27 cellular contexts compared by ENCODE assay signal in genomic region chr7:152528612-152529011, GRCh38.
"Had no signal": no experiment of that assay in that cellular context is flagged by ENCODE, and none has a peak within 500 bp of the region (broad histone marks: within the 10 kb centered on the region; RNA-seq: fewer than 3 reads in every experiment).

No MANE protein-coding gene starts in this region.

- H3K4me3 ChIP-seq: left lung, lung, pancreas, prostate gland, skin epidermis, stomach, testis, thyroid gland, transverse colon, upper lobe of left lung, vagina had no signal

- H3K27ac ChIP-seq: left lung, pancreas, prostate gland, skin epidermis, stomach, testis, thyroid gland, transverse colon, upper lobe of left lung, vagina had no signal

- FAIRE-seq: keratinocyte, pancreas had no signal

- H3K4me1 ChIP-seq: left lung, pancreas, prostate gland, testis, thyroid gland, transverse colon, upper lobe of left lung had no signal

- H3K36me3 ChIP-seq: left lung, pancreas, prostate gland, stomach, thyroid gland, transverse colon, upper lobe of left lung, vagina had no signal

- H3K9me3 ChIP-seq: pancreas, prostate gland, stomach, testis, thyroid gland, transverse colon, upper lobe of left lung, vagina had no signal

- ATAC-seq: left colon; left lung; naive thymus-derived CD4-positive, alpha-beta T cell; natural killer cell treated with Interleukin-12 subunit alpha and Interleukin-12 subunit beta and Interleukin-15 and Interleukin-18, amount 100 ng/mL, for 72 hours; right cardiac atrium; sciatic nerve; stimulated activated naive B cell treated with anti-CD40 and anti-IgM and Interleukin-4, amounts not matched to agents 10 μg/mL and 1 μg/mL and 100 μg/mL, for 72 hours; stimulated activated naive CD8-positive, alpha-beta T cell treated with anti-CD3 and anti-CD28 coated beads, Interleukin-15, Interleukin-2, amounts not matched to agents 100 U/mL and 50 U/mL, for 24 hours had no signal

- DNase-seq: hippocampal formation; left colon; mesendoderm; naive thymus-derived CD4-positive, alpha-beta T cell; nucleus accumbens; retina; stimulated activated CD4-positive, alpha-beta T cell treated with anti-CD3 and anti-CD28 coated beads, Interleukin-12 subunit alpha, Interleukin-12 subunit beta, amount 100 ng/mL, for 4 hours; stimulated activated CD4-positive, alpha-beta T cell treated with anti-CD3 and anti-CD28 coated beads, Interleukin-15, amount 100 ng/mL, for 24 hours; stimulated activated CD4-positive, alpha-beta T cell treated with anti-CD3 and anti-CD28 coated beads, Interleukin-2, amount 100 ng/mL, for 24 hours; stimulated activated CD4-positive, alpha-beta T cell treated with anti-CD3 and anti-CD28 coated beads, Interleukin-4, amount 100 ng/mL, for 1 hour; stimulated activated naive B cell treated with anti-CD40 and anti-IgM and Interleukin-4, amounts not matched to agents 10 μg/mL and 1 μg/mL and 100 μg/mL, for 72 hours; stimulated activated naive CD8-positive, alpha-beta T cell treated with anti-CD3 and anti-CD28 coated beads, Interleukin-15, Interleukin-2, amounts not matched to agents 100 U/mL and 50 U/mL, for 24 hours; stomach; testis; thyroid gland; transverse colon; upper lobe of left lung had no signal

- H3K27me3 ChIP-seq: left lung, pancreas, stomach, testis, thyroid gland, transverse colon, upper lobe of left lung, vagina had no signal
